Comparison of ENCODE assay signal across 23 cellular contexts in genomic region chr1:99829269-99829668, GRCh38.
"Had no signal": no experiment of that assay in that cellular context is flagged by ENCODE, and none has a peak within 500 bp of the region (broad histone marks: within the 10 kb centered on the region; RNA-seq: fewer than 3 reads in every experiment).

No MANE protein-coding gene starts in this region.

- H3K27ac ChIP-seq: ascending aorta, gastroesophageal sphincter, hepatocyte, parathyroid adenoma, psoas muscle, sigmoid colon, VCaP had no signal

- DNase-seq: activated CD4-positive, alpha-beta T cell treated with anti-CD3 and anti-CD28 coated beads for 4 hours; activated CD4-positive, alpha-beta T cell treated with anti-CD3 and anti-CD28 coated beads, Interleukin-2, amount 50 U/mL, for 4 hours; activated effector memory CD4-positive, alpha-beta T cell treated with Interleukin-2 at 50 U/mL for 16 hours; activated naive CD4-positive, alpha-beta T cell treated with Interleukin-2 at 50 U/mL for 16 hours; activated naive CD8-positive, alpha-beta T cell treated with anti-CD3 and anti-CD28 coated beads for 36 hours; activated T-cell treated with anti-CD3 and anti-CD28 coated beads for 4 hours; caudate nucleus; cortex of kidney; effector memory CD8-positive, alpha-beta T cell; erythroblast; left cardiac atrium; naive thymus-derived CD8-positive, alpha-beta T cell; occipital lobe; psoas muscle; sigmoid colon; small intestine; stimulated activated CD4-positive, alpha-beta T cell treated with anti-CD3 and anti-CD28 coated beads, Interleukin-4, amount 100 ng/mL, for 24 hours had no signal

- H3K36me3 ChIP-seq: ascending aorta, gastroesophageal sphincter, sigmoid colon had no signal

- H3K27me3 ChIP-seq: ascending aorta, gastroesophageal sphincter, hepatocyte, sigmoid colon had no signal

- ATAC-seq: effector memory CD8-positive, alpha-beta T cell; gastroesophageal sphincter; left cardiac atrium; naive thymus-derived CD8-positive, alpha-beta T cell; psoas muscle; stimulated activated effector memory CD8-positive, alpha-beta T cell treated with anti-CD3 and anti-CD28 coated beads, Interleukin-12 subunit alpha, Interleukin-12 subunit beta, amount 100 ng/mL, for 72 hours had no signal

- H3K9me3 ChIP-seq: gastroesophageal sphincter, sigmoid colon had no signal

- H3K4me3 ChIP-seq: ascending aorta, gastroesophageal sphincter, hepatocyte, psoas muscle, sigmoid colon had no signal

- H3K4me1 ChIP-seq: ascending aorta, gastroesophageal sphincter, parathyroid adenoma, sigmoid colon had no signal
